Comparison of ENCODE assay signal across 8 cellular contexts in genomic region chr1:11680270-11681070, GRCh38. TPM values are rescaled to one million over a fixed set of nuclear protein-coding genes. Genes with fewer than 3 reads are reported as not detected.
A peak's percentile ranks its signal among the peaks of the same experiment; 100 is the strongest.
DNase-seq lines count a peak whose midpoint lies in the region; ATAC-seq and TF ChIP-seq lines count a peak whose summit lies in the region.

No MANE protein-coding gene starts in this region.

- H3K27me3 ChIP-seq in Loucy (ENCODE audit: insufficient read depth, low read length, poor library complexity, severe bottlenecking): no peaks in the 10 kb centered on the region
- H3K27me3 ChIP-seq in lower lobe of right lung (ENCODE audit: low read depth): peaks cover 3% of the 10 kb centered on the region
- H3K27me3 ChIP-seq in tibial nerve: no peaks in the 10 kb centered on the region

- peak overlapping the region; percentile 83 for H3K4me2 ChIP-seq in Loucy (ENCODE audit: low read depth, low read length, poor library complexity, severe bottlenecking)

- TF ChIP-seq CTCF in GM13977 (IDR thresholded peaks at IDR 0.05; ENCODE audit: extremely low read depth, insufficient read depth, missing control alignments): no peak
- no peak for TF ChIP-seq CTCF in Loucy (conservative IDR thresholded peaks at IDR 0.05; ENCODE audit: low read length)
- no peak for TF ChIP-seq CTCF in lower lobe of right lung (IDR thresholded peaks at IDR 0.05)
- TF ChIP-seq CTCF in tibial nerve (IDR thresholded peaks at IDR 0.05): no peak

- H3K4me3 ChIP-seq in Loucy (ENCODE audit: low read length, poor library complexity, severe bottlenecking) (peak overlapping the region; percentile 95), lower lobe of right lung (peak overlapping the region; percentile 84), tibial nerve (peak overlapping the region; percentile 61 to 97 (median 82))

- no peaks in the 10 kb centered on the region for H3F3A ChIP-seq in Loucy (ENCODE audit: low read depth)

- H3K9ac ChIP-seq in Loucy (ENCODE audit: low read depth, low read length, poor library complexity, severe bottlenecking): peak overlapping the region; percentile 87

- H3K36me3 ChIP-seq in Loucy (ENCODE audit: insufficient read depth, low read length): peaks cover 16% of the 10 kb centered on the region; the same call in 1 of the 2 replicates
- H3K36me3 ChIP-seq in lower lobe of right lung: peaks cover 20% of the 10 kb centered on the region
- peaks cover 0 to 25% (median 6%) of the 10 kb centered on the region in 3 donors for H3K36me3 ChIP-seq in tibial nerve

- ATAC-seq in GM21825 (IDR thresholded peaks at IDR 0.05; ENCODE audit: unreplicated experiment): peak; percentile 17
- ATAC-seq in lower lobe of right lung: peak; percentile 56 to 82

- TF ChIP-seq EP300 in tibial nerve (IDR thresholded peaks at IDR 0.05): no peak

- in situ Hi-C loops in GM13977 (cut with MboI; ENCODE audit: low pct_unique_long_range_greater_than_20kb, low sequenced_read_pairs, unreplicated experiment): no loop called here

- peak overlapping the region; percentile 77 for H3K27ac ChIP-seq in caudate nucleus (ENCODE audit: low read depth, low read length)
- peak overlapping the region; percentile 80 for H3K27ac ChIP-seq in lower lobe of right lung
- H3K27ac ChIP-seq in tibial nerve: peak overlapping the region; percentile 58 to 95 (median 86)

- H3K4me1 ChIP-seq in Loucy (ENCODE audit: insufficient read depth, low read length, poor library complexity, severe bottlenecking) (peaks cover 30% of the 10 kb centered on the region), lower lobe of right lung (peaks cover 14% of the 10 kb centered on the region), tibial nerve (peaks cover 0 to 28% (median 4%) of the 10 kb centered on the region in 4 donors)

- H3K79me2 ChIP-seq in Loucy (ENCODE audit: insufficient read depth, low read length): peaks cover 77% of the 10 kb centered on the region

- 12 to 19% methylated on average over 16 to 52 of the region's 65 CpGs for WGBS in tibial nerve, 2 donors

- H2AFZ ChIP-seq in Loucy (ENCODE audit: low read length): peak overlapping the region; percentile 58; the same call in 1 of the 2 replicates

- H4K20me1 ChIP-seq in Loucy (ENCODE audit: insufficient read depth, low read length, poor library complexity, severe bottlenecking): peaks cover 11% of the 10 kb centered on the region

- peak; percentile 63 for DNase-seq in GM13977 (ENCODE audit: low spot score)
- DNase-seq in caudate nucleus (lab: John Stamatoyannopoulos, UW): peak in 4 of 61 donors; percentile 50 to 82 (median 58)
- no peak for DNase-seq in lower lobe of right lung
- no peak for DNase-seq in tibial nerve (ENCODE audit: low spot score in 2 of 2)
- DNase-seq in NAMALWA (ENCODE audit: low spot score): no peak
- no peak for DNase-seq in NCI-H1105 treated with DMSO at 0.1 percent for 48 hours (lab: John Stamatoyannopoulos, UW)

- H3K9me2 ChIP-seq in Loucy (replicated peaks; ENCODE audit: low read depth, low read length): no peaks in the 10 kb centered on the region

- intact Hi-C loops in lower lobe of right lung (cut with DNase I): no loop called here

- no peaks in the 10 kb centered on the region for H3K9me3 ChIP-seq in Loucy (ENCODE audit: insufficient read depth, low read depth, low read length)
- no peaks in the 10 kb centered on the region for H3K9me3 ChIP-seq in lower lobe of right lung
- no peaks in the 10 kb centered on the region for H3K9me3 ChIP-seq in tibial nerve

- no peak for TF ChIP-seq POLR2A in tibial nerve (IDR thresholded peaks at IDR 0.05)

RNA-seq across cellular contexts. Expression of gene MAD2L2, which starts 0.5 kb away (rescaled TPM):
- total RNA-seq in lower lobe of right lung: 20.8 TPM
- total RNA-seq in tibial nerve: 10 to 100 TPM; 28.2 to 56.1 (median 32.3) TPM

RNA-seq across cellular contexts. Expression of gene DRAXIN, which starts 11.0 kb away (rescaled TPM):
- total RNA-seq in lower lobe of right lung: 0.24 TPM
- total RNA-seq in tibial nerve: 1 to 10 TPM in 1 of 4 donors, under 1 TPM in 2, not detected in 1; under 0.01 to 1.2 (median 0.20) TPM

RNA-seq across cellular contexts. Expression of gene FBXO6, which starts 16.5 kb away (rescaled TPM):
- total RNA-seq in lower lobe of right lung (21.2 TPM), tibial nerve (10 to 100 TPM in 3 of 4 donors, 1 to 10 TPM in 1; 9.6 to 18.2 (median 13.8) TPM)

RNA-seq across cellular contexts. Expression of gene FBXO44, which starts 25.8 kb away (rescaled TPM):
- 18.4 TPM for total RNA-seq in lower lobe of right lung
- total RNA-seq in tibial nerve: 10 to 100 TPM; 24.1 to 59.4 (median 35.7) TPM

RNA-seq across cellular contexts. Expression of gene FBXO2, which starts 26.2 kb away (rescaled TPM):
- total RNA-seq in lower lobe of right lung (13.4 TPM), tibial nerve (10 to 100 TPM in 3 of 4 donors, 1 to 10 TPM in 1; 7.5 to 21.0 (median 15.6) TPM)
